In the genomic region with DNA sequence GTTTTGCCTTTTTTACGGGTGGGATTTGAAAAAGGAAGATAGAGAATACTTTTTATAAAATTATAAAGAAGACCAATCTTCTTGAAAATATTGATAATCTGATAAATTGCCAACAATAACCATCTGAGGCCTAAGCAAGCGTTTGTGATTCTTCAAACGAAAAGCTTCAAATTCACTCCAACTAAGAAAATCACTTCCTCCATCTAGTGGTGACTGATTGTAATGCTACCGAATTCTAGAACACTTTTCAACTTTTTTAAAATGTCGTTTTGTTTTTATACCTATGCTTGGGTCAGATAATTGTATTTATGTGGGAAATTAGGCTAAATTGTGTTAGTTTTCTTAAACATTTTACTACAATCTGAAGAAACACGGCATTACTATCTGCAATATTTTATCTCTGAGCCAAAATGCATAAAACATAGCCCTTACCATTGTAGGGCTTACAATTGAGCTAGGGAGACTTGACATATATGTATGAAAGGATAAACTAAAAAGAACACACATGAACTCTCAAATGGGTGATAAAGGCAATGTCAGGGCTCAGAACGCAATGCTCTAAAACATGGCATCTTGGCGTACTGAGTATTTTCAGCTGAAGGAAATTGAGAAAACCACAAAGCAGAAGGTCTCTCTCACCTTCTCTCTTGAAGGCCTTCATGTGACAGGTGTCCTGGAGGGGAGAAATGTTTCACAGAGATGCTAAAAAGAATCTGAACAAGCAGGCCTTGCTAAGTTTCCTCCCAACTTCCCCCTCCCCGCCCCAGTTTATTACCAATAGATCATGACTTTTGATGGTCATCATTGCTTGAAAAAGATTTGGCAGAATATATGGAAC, we compare ENCODE assay signal across 8 cellular contexts. TPM values are rescaled to one million over a fixed set of nuclear protein-coding genes. Genes with fewer than 3 reads are reported as not detected.
DNase-seq lines count a peak whose midpoint lies in the region; ATAC-seq and TF ChIP-seq lines count a peak whose summit lies in the region.

No MANE protein-coding gene starts in this region.

- no peaks in the 10 kb centered on the region for H3K36me3 ChIP-seq in Caco-2 (ENCODE audit: control insufficient read depth, insufficient read depth, low read length)
- no peaks in the 10 kb centered on the region for H3K36me3 ChIP-seq in MG63

- H3K9me3 ChIP-seq in Caco-2: peaks cover 3% of the 10 kb centered on the region; the same call in 1 of the 2 replicates
- no peaks in the 10 kb centered on the region for H3K9me3 ChIP-seq in MG63

- intact Hi-C loops in Caco-2 (cut with micrococcal nuclease; ENCODE audit: unreplicated experiment) (loop anchor here (1.0 to 5.0 kb wide), 2 partner anchors 60 to 147 kb away; no protein-coding TSS in a partner anchor), dorsolateral prefrontal cortex (cut with DNase I) (no loop called here)

- no peak overlapping the region for H3K27ac ChIP-seq in dorsolateral prefrontal cortex

- DNase-seq in Caco-2: peak in 1 of 2 experiments; percentile 20
- peak; percentile 7 for DNase-seq in HT1080 (ENCODE audit: low read depth)
- peak; percentile 74 for DNase-seq in OCI-M1 (lab: John Stamatoyannopoulos, UW)
- no peak for DNase-seq in dorsolateral prefrontal cortex
- DNase-seq in nephron progenitor cell: no peak
- no peak for DNase-seq in MG63
- no peak for DNase-seq in effector CD4-positive, alpha-beta T cell

- BruUV-seq in Caco-2 (replicated peaks; lab: Mats Ljungman, UMichigan): no TSS peak

- H3K9me3 Mint-ChIP-seq in Caco-2 (ENCODE audit: unreplicated experiment) (no peaks in the 10 kb centered on the region), nephron progenitor cell (peaks cover 3% of the 10 kb centered on the region)

- H3K27me3 Mint-ChIP-seq in Caco-2 (ENCODE audit: insufficient read depth, unreplicated experiment) (peaks cover 7% of the 10 kb centered on the region), nephron progenitor cell (ENCODE audit: low read depth, poor library complexity) (no peaks in the 10 kb centered on the region)

- H3K36me3 Mint-ChIP-seq in Caco-2 (ENCODE audit: insufficient read depth, unreplicated experiment) (no peaks in the 10 kb centered on the region), nephron progenitor cell (ENCODE audit: low read depth) (no peaks in the 10 kb centered on the region)

- no peaks in the 10 kb centered on the region for H3K4me1 Mint-ChIP-seq in Caco-2 (ENCODE audit: low read depth, unreplicated experiment)
- no peaks in the 10 kb centered on the region for H3K4me1 Mint-ChIP-seq in nephron progenitor cell

- no peaks in the 10 kb centered on the region for H3K4me1 ChIP-seq in Caco-2

- CTCF ChIA-PET in Caco-2 (lab: Charles Lee): interaction anchor here (0.6 to 0.9 kb wide), 2 partner anchors 10 to 159 kb away, joined by 3 read pairs; no protein-coding TSS in a partner anchor

- POLR2A ChIA-PET in Caco-2 (lab: Charles Lee): no interaction called here

- H3K27ac Mint-ChIP-seq in Caco-2 (ENCODE audit: unreplicated experiment) (no peak overlapping the region), nephron progenitor cell (no peak overlapping the region)

- H3K27me3 ChIP-seq in Caco-2 (replicated peaks; ENCODE audit: control insufficient read depth, insufficient read depth, low read length) (no peaks in the 10 kb centered on the region), dorsolateral prefrontal cortex (no peaks in the 10 kb centered on the region), MG63 (no peaks in the 10 kb centered on the region)

- H3K4me3 Mint-ChIP-seq in Caco-2 (ENCODE audit: unreplicated experiment) (no peak overlapping the region), nephron progenitor cell (no peak overlapping the region)

- peak; percentile 70 for ATAC-seq in GM19035 (IDR thresholded peaks at IDR 0.05; ENCODE audit: unreplicated experiment)

- TF ChIP-seq CTCF in Caco-2 (IDR thresholded peaks at IDR 0.05; ENCODE audit: insufficient read depth in 1 of 2, low read depth in 1 of 2, low read length in 1 of 2, severe bottlenecking in 1 of 2, unreplicated experiment in 1 of 2): peak; percentile 61 to 69
- TF ChIP-seq CTCF in dorsolateral prefrontal cortex (IDR thresholded peaks at IDR 0.05 in 54 of 56, conservative IDR thresholded peaks at IDR 0.05 in 2 of 56; ENCODE audit: low read depth in 1 of 56, partially characterized antibody in 56 of 56): peak; percentile 70 to 95 (median 82)
- TF ChIP-seq CTCF in nephron progenitor cell (IDR thresholded peaks at IDR 0.05): peak; percentile 84

- H3K4me3 ChIP-seq in Caco-2 (ENCODE audit: low read depth, low read length) (no peak overlapping the region), dorsolateral prefrontal cortex (peak overlapping the region in 2 of 59 donors; percentile 2 to 4), MG63 (no peak overlapping the region)

RNA-seq across cellular contexts. Expression of gene G2E3, which starts 36.8 kb away (rescaled TPM):
- total RNA-seq in Caco-2 (2022) (23.0 and 25.1 TPM in 2 replicates), dorsolateral prefrontal cortex (10 to 100 TPM; 12.9 to 36.7 (median 22.9) TPM)
- total RNA-seq in HT1080 (2014; rRNA removed; shearing (Covaris generic)): 22.4 and 24.3 TPM in 2 replicates
- 24.9 and 31.3 TPM in 2 replicates for polyA plus RNA-seq in HT1080 (2015; cell fraction: cytosol; rRNA removed)
- 55.7 and 63.2 TPM in 2 replicates for polyA plus RNA-seq in HT1080 (2015; cell fraction: nucleus; rRNA removed)
- 14.5 and 22.0 TPM in 2 replicates for total RNA-seq in MG63 (2014; rRNA removed; shearing (Covaris generic); ENCODE audit: low replicate concordance)

Comparison
In these comparisons a context has a peak if more than half of its experiments do, and no peak if none do; other contexts are left out.
1. DNase-seq: peak in HT1080 (single experiment) and OCI-M1 (single experiment); none in dorsolateral prefrontal cortex (0 of 10), nephron progenitor cell (single experiment), MG63 (single experiment) and effector CD4-positive, alpha-beta T cell (single experiment).
2. Peak in every context shown above with its lines, with median percentiles within 50 percentile points of each other: CTCF ChIP-seq.